Comparison of ENCODE assay signal across 11 cellular contexts in genomic region chr3:127799476-127800222, GRCh38. TPM values are rescaled to one million over a fixed set of nuclear protein-coding genes. Genes with fewer than 3 reads are reported as not detected.
DNase-seq lines count a peak whose midpoint lies in the region; ATAC-seq and TF ChIP-seq lines count a peak whose summit lies in the region.
"Had no signal": no experiment of that assay in that cellular context is flagged by ENCODE, and none has a peak within 500 bp of the region (broad histone marks: within the 10 kb centered on the region; RNA-seq: fewer than 3 reads in every experiment).

No MANE protein-coding gene starts in this region.

- DNase-seq in AG08395 (ENCODE audit: low spot score) (peak; percentile 91), HS-27A (ENCODE audit: low read depth) (peak; percentile 85), kidney tubule cell (ENCODE audit: low spot score) (peak; percentile 96), activated gamma-delta T cell (lab: John Stamatoyannopoulos, UW) (no peak), NCI-H524 treated with DMSO at 0.1 percent for 48 hours (lab: John Stamatoyannopoulos, UW) (no peak), DMS53 treated with DMSO at 0.1 percent for 48 hours (lab: John Stamatoyannopoulos, UW; ENCODE audit: unreplicated experiment) (no peak)
- DNase-seq: activated naive CD4-positive, alpha-beta T cell; NCI-H748 treated with DMSO at 0.1 percent for 48 hours; stimulated activated CD4-positive, alpha-beta T cell treated with anti-CD3 and anti-CD28 coated beads, Interleukin-4, amount 100 ng/mL, for 4 hours had no signal

- H3K27me3 Mint-ChIP-seq in brain = no peaks in the 10 kb centered on the region

- ATAC-seq in HG03159 (IDR thresholded peaks at IDR 0.05; ENCODE audit: unreplicated experiment) = no peak

- no peak for TF ChIP-seq CTCF in brain (conservative IDR thresholded peaks at IDR 0.05)

- peak overlapping the region in 4 of 5 experiments; percentile 26 to 70 (median 58) for H3K27ac Mint-ChIP-seq in brain

- H3K36me3 Mint-ChIP-seq in brain = peaks cover 4% of the 10 kb centered on the region

- H3K9me3 Mint-ChIP-seq in brain = peaks cover 0 to 5% (median 0%) of the 10 kb centered on the region in 5 experiments

- H3K4me3 Mint-ChIP-seq in brain = no peak overlapping the region

- H3K4me1 Mint-ChIP-seq in brain = peaks cover 22% of the 10 kb centered on the region

RNA-seq across cellular contexts. Expression of gene MGLL, which starts 22.7 kb away (rescaled TPM):
- polyA plus RNA-seq in brain (ENCODE audit: insufficient read depth, low read depth, low replicate concordance) = 58.2 TPM

Comparison
In these comparisons a context has a peak if more than half of its experiments do, and no peak if none do; other contexts are left out.
1. DNase-seq: peak in AG08395 (single experiment), HS-27A (single experiment) and kidney tubule cell (single experiment); none in activated gamma-delta T cell (single experiment), NCI-H524 treated with DMSO at 0.1 percent for 48 hours (single experiment) and DMS53 treated with DMSO at 0.1 percent for 48 hours (single experiment).